ENCODE assay signal across 1 cellular context in the genomic region with DNA sequence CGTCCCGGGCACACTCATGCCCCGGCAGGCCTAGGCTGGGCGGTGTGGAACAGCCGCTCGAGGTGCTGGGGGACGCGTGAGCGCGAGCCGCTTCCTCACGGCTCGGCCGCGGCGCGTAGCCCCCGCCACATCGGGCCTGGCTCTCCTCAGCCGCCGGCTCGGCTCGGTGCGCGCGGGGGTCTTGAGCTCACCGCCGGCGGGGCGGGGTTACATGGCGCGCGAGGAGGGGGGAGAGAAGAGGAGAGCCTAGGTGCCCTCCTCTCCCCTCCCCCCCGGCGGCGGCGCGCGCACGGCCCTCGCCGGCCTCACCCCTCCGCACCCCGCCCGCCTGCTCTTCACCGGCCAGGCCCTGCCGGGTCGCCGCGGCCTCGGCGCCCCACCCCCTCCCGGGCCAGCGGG.
TF ChIP-seq lines count a peak whose summit lies in the region.

No MANE protein-coding gene starts in this region.

TF ChIP-seq in HepG2, 621 proteins besides CTCF, POLR2A, EP300 and RAD21 (continued from another document):
- TF ChIP-seq ZBTB4 (CRISPR knock-in tag; IDR thresholded peaks at IDR 0.05; ENCODE audit: borderline replicate concordance), result no peak
- TF ChIP-seq MAX (IDR thresholded peaks at IDR 0.05), result 0 out of 2 replicates have a peak, but pooled peaks have one; percentile 37
- TF ChIP-seq ZSCAN25 (CRISPR knock-in tag; IDR thresholded peaks at IDR 0.05), result peak; percentile 99
- TF ChIP-seq, protein P1, sequence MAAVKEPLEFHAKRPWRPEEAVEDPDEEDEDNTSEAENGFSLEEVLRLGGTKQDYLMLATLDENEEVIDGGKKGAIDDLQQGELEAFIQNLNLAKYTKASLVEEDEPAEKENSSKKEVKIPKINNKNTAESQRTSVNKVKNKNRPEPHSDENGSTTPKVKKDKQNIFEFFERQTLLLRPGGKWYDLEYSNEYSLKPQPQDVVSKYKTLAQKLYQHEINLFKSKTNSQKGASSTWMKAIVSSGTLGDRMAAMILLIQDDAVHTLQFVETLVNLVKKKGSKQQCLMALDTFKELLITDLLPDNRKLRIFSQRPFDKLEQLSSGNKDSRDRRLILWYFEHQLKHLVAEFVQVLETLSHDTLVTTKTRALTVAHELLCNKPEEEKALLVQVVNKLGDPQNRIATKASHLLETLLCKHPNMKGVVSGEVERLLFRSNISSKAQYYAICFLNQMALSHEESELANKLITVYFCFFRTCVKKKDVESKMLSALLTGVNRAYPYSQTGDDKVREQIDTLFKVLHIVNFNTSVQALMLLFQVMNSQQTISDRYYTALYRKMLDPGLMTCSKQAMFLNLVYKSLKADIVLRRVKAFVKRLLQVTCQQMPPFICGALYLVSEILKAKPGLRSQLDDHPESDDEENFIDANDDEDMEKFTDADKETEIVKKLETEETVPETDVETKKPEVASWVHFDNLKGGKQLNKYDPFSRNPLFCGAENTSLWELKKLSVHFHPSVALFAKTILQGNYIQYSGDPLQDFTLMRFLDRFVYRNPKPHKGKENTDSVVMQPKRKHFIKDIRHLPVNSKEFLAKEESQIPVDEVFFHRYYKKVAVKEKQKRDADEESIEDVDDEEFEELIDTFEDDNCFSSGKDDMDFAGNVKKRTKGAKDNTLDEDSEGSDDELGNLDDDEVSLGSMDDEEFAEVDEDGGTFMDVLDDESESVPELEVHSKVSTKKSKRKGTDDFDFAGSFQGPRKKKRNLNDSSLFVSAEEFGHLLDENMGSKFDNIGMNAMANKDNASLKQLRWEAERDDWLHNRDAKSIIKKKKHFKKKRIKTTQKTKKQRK (IDR thresholded peaks at IDR 0.05; ENCODE audit: low read length), result no peak
- 0 out of 2 replicates have a peak, but pooled peaks have one; percentile 13 for TF ChIP-seq IKZF5 (CRISPR knock-in tag; IDR thresholded peaks at IDR 0.05)
- peak; percentile 78 for TF ChIP-seq RBFOX2 (IDR thresholded peaks at IDR 0.05; ENCODE audit: low read depth, low read length)
- TF ChIP-seq ASH2L (IDR thresholded peaks at IDR 0.05; ENCODE audit: insufficient read length, low read depth, low read length), result peak; percentile 61
- TF ChIP-seq PHF21A (CRISPR knock-in tag; IDR thresholded peaks at IDR 0.05), result peak; percentile 15; the same call in 1 of the 2 replicates
- peak; percentile 26; the same call in 1 of the 2 replicates for TF ChIP-seq HDAC1 (CRISPR knock-in tag; IDR thresholded peaks at IDR 0.05)
- 0 out of 4 replicates have a peak, but pooled peaks of 1 of the 2 experiments have one; percentile 6 for TF ChIP-seq KLF16 (CRISPR knock-in tag; IDR thresholded peaks at IDR 0.05)
- peak; percentile 71; the same call in 1 of the 2 replicates for TF ChIP-seq BORCS8-MEF2B (CRISPR knock-in tag; IDR thresholded peaks at IDR 0.05)
- 0 out of 2 replicates have a peak, but pooled peaks have one; percentile 33 for TF ChIP-seq KDM5B (CRISPR knock-in tag; IDR thresholded peaks at IDR 0.05; ENCODE audit: borderline replicate concordance)
- no peak for TF ChIP-seq ZNF136 (CRISPR knock-in tag; IDR thresholded peaks at IDR 0.05; ENCODE audit: low read depth)
- TF ChIP-seq, protein P2, sequence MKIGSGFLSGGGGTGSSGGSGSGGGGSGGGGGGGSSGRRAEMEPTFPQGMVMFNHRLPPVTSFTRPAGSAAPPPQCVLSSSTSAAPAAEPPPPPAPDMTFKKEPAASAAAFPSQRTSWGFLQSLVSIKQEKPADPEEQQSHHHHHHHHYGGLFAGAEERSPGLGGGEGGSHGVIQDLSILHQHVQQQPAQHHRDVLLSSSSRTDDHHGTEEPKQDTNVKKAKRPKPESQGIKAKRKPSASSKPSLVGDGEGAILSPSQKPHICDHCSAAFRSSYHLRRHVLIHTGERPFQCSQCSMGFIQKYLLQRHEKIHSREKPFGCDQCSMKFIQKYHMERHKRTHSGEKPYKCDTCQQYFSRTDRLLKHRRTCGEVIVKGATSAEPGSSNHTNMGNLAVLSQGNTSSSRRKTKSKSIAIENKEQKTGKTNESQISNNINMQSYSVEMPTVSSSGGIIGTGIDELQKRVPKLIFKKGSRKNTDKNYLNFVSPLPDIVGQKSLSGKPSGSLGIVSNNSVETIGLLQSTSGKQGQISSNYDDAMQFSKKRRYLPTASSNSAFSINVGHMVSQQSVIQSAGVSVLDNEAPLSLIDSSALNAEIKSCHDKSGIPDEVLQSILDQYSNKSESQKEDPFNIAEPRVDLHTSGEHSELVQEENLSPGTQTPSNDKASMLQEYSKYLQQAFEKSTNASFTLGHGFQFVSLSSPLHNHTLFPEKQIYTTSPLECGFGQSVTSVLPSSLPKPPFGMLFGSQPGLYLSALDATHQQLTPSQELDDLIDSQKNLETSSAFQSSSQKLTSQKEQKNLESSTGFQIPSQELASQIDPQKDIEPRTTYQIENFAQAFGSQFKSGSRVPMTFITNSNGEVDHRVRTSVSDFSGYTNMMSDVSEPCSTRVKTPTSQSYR (CRISPR knock-in tag; IDR thresholded peaks at IDR 0.05; ENCODE audit: borderline replicate concordance), result peak; percentile 62
- 0 out of 2 replicates have a peak, but pooled peaks have one; percentile 39 for TF ChIP-seq ZNF235 (CRISPR knock-in tag; IDR thresholded peaks at IDR 0.05; ENCODE audit: borderline replicate concordance)
- TF ChIP-seq ZFX (CRISPR knock-in tag; IDR thresholded peaks at IDR 0.05; ENCODE audit: low read depth), result peak; percentile 48; the same call in 1 of the 2 replicates
- peak; percentile 39; the same call in 1 of the 2 replicates for TF ChIP-seq SNAPC5 (CRISPR knock-in tag; IDR thresholded peaks at IDR 0.05; ENCODE audit: borderline replicate concordance)
- peak; percentile 55; the same call in 1 of the 2 replicates for TF ChIP-seq SPEN (CRISPR knock-in tag; IDR thresholded peaks at IDR 0.05; ENCODE audit: low read depth)
- no peak for TF ChIP-seq KLF9 (CRISPR knock-in tag; IDR thresholded peaks at IDR 0.05; ENCODE audit: low read depth)
